9 cellular contexts compared by ENCODE assay signal in the genomic region with DNA sequence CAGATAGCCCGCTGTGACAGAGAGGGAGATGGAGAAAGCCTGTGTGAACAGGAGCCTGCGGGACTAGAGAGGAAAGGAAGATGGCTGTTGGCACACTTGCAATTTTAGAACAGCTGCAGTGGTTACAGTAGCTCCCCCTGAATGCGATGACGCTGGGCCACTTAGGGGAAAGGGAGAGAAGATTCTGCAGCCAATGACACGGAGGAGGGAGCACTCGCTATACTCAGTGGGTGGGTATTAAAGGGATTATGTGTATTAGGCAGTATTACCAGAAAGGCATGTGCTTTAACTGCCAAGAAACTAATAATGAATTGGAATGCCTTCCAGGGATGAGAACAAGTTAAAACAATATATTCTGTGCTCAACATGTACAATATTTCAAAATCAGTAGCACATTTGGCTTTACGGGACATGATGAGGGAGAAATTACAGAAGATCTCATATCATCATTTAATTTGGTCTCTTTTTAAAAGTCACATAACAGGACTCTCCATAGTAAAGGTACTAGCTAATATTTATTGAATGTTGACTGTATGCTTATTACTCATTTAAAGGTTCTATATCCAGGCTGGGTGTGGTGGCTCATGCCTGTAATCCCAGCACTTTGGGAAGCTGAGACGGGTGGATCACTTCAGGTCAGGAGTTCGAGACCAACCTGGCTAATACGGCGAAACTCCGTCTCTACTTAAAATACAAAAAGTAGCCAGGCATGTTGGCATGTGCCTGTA. TPM values are rescaled to one million over a fixed set of nuclear protein-coding genes. Genes with fewer than 3 reads are reported as not detected.
DNase-seq lines count a peak whose midpoint lies in the region; ATAC-seq and TF ChIP-seq lines count a peak whose summit lies in the region.
"Had no signal": no experiment of that assay in that cellular context is flagged by ENCODE, and none has a peak within 500 bp of the region (broad histone marks: within the 10 kb centered on the region; RNA-seq: fewer than 3 reads in every experiment).

No MANE protein-coding gene starts in this region.

- no peaks in the 10 kb centered on the region for H3K9me3 Mint-ChIP-seq in osteocyte (ENCODE audit: unreplicated experiment)

- H3K27me3 Mint-ChIP-seq in osteocyte (ENCODE audit: unreplicated experiment) = peaks cover 4% of the 10 kb centered on the region

- H3K4me1 Mint-ChIP-seq in osteocyte (ENCODE audit: unreplicated experiment) = peaks cover 10% of the 10 kb centered on the region

- no peak overlapping the region for H3K4me3 Mint-ChIP-seq in osteocyte (ENCODE audit: unreplicated experiment)

- no peaks in the 10 kb centered on the region for H3K36me3 Mint-ChIP-seq in osteocyte (ENCODE audit: unreplicated experiment)

- peak; percentile 94 for ATAC-seq in esophagus mucosa

- peak; percentile 32 for DNase-seq in ELF-1 (ENCODE audit: low read depth, low spot score)
- peak; percentile 13 for DNase-seq in NCI-H2227 treated with DMSO at 0.1 percent for 48 hours (lab: John Stamatoyannopoulos, UW)
- no peak for DNase-seq in osteocyte (ENCODE audit: extremely low spot score, unreplicated experiment)
- no peak for DNase-seq in HT-29 (ENCODE audit: low spot score)
- no peak for DNase-seq in AML-193 (lab: John Stamatoyannopoulos, UW)
- no peak for DNase-seq in C1 segment of cervical spinal cord (lab: John Stamatoyannopoulos, UW)
- no peak for DNase-seq in GM19240 (ENCODE audit: insufficient read length, low spot score)
- DNase-seq: SW 1271 had no signal

- TF ChIP-seq CTCF in osteocyte (IDR thresholded peaks at IDR 0.05) = no peak

- peak overlapping the region; percentile 23 for H3K27ac Mint-ChIP-seq in osteocyte (ENCODE audit: unreplicated experiment)

RNA-seq across cellular contexts. Expression of a gene that starts 35.9 kb away (rescaled TPM):
- total RNA-seq in esophagus mucosa (125 TPM), osteocyte (438 and 598 TPM in 2 replicates)
- 616 and 667 TPM in 2 replicates for total RNA-seq in HT-29 (2014; rRNA removed; shearing (Covaris generic))

Comparison
In these comparisons a context has a peak if more than half of its experiments do, and no peak if none do; other contexts are left out.
1. DNase-seq: peak in ELF-1 (single experiment) and NCI-H2227 treated with DMSO at 0.1 percent for 48 hours (single experiment); none in osteocyte (single experiment), HT-29 (single experiment), AML-193 (0 of 2), C1 segment of cervical spinal cord (0 of 14) and GM19240 (single experiment).